In the genomic region with DNA sequence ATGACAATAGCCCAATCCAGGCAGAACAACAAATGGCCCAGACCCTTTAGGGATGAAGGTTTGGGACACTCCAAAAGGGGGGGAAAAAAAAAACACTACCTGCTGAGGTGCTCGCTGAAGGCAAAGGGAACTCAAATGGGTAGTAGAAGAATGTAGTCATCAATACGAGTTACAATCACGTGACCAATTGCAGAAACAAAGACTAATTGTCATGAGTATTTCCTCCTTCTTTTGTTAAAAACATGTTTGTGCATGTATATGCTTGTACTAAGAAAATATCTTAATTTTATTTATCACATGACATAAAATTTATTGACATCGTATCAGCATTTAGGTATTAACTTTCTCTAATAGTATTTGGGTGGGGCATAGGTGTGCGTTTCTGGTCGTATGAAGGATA, we compare ENCODE assay signal across 28 cellular contexts.
"Had no signal": no experiment of that assay in that cellular context is flagged by ENCODE, and none has a peak within 500 bp of the region (broad histone marks: within the 10 kb centered on the region; RNA-seq: fewer than 3 reads in every experiment).

No MANE protein-coding gene starts in this region.

- H3K27ac ChIP-seq: colonic mucosa, coronary artery, dorsolateral prefrontal cortex, epithelial cell of prostate, esophagus muscularis mucosa, esophagus squamous epithelium, foreskin keratinocyte, gastrocnemius medialis, gastroesophageal sphincter, heart left ventricle, heart right ventricle had no signal

- H3K4me3 ChIP-seq: colonic mucosa, coronary artery, dorsolateral prefrontal cortex, esophagus muscularis mucosa, esophagus squamous epithelium, gastrocnemius medialis, gastroesophageal sphincter, heart left ventricle, heart right ventricle had no signal

- ATAC-seq: effector memory CD8-positive, alpha-beta T cell; esophagus mucosa; foreskin keratinocyte; gastrocnemius medialis; gastroesophageal sphincter; heart left ventricle; heart right ventricle had no signal

- FAIRE-seq: colon, endometrium, endothelial cell of umbilical vein, frontal cortex had no signal

- DNase-seq: colonic mucosa; cortex of kidney; dermis blood vessel endothelial cell; dorsolateral prefrontal cortex; effector CD4-positive, alpha-beta T cell; effector CD8-positive, alpha-beta T cell; effector memory CD4-positive, alpha-beta T cell; effector memory CD8-positive, alpha-beta T cell; endodermal cell; erythroblast; esophagus squamous epithelium; foreskin fibroblast; foreskin keratinocyte; foreskin melanocyte; gastrocnemius medialis; glutamatergic neuron; head of caudate nucleus; heart left ventricle; heart right ventricle had no signal

- H3K4me1 ChIP-seq: colonic mucosa, esophagus muscularis mucosa, esophagus squamous epithelium, foreskin keratinocyte, gastrocnemius medialis, gastroesophageal sphincter, heart left ventricle, heart right ventricle had no signal

- H3K27me3 ChIP-seq: colonic mucosa, dorsolateral prefrontal cortex, esophagus muscularis mucosa, esophagus squamous epithelium, foreskin keratinocyte, gastrocnemius medialis, gastroesophageal sphincter, heart left ventricle, heart right ventricle had no signal

- H3K9me3 ChIP-seq: colonic mucosa, gastrocnemius medialis had no signal

- H3K36me3 ChIP-seq: colonic mucosa, esophagus muscularis mucosa, esophagus squamous epithelium, gastrocnemius medialis, gastroesophageal sphincter, heart left ventricle, heart right ventricle had no signal
